In genomic region chr11:107018274-107018901, GRCh38 we compare ENCODE assay signal across 7 cellular contexts. TPM values are rescaled to one million over a fixed set of nuclear protein-coding genes. Genes with fewer than 3 reads are reported as not detected.
A peak's percentile ranks its signal among the peaks of the same experiment; 100 is the strongest.
DNase-seq lines count a peak whose midpoint lies in the region; ATAC-seq, FAIRE-seq and TF ChIP-seq lines count a peak whose summit lies in the region.

Gene GUCY1A2, minus strand, starts transcription at chr11:107018476. Its CDS starts 421 bp downstream, at chr11:107018055.

- H3K36me3 ChIP-seq in bronchial epithelial cell (ENCODE audit: control insufficient read depth, insufficient read depth, low read length) (no peaks in the 10 kb centered on the region), suprapubic skin (no peaks in the 10 kb centered on the region)

- H3K27me3 ChIP-seq in bronchial epithelial cell (ENCODE audit: control insufficient read depth, insufficient read depth, low read length) (peaks cover 16% of the 10 kb centered on the region), suprapubic skin (peaks cover 41% of the 10 kb centered on the region)

- no peak for FAIRE-seq in GM12891 (lab: Jason Lieb, UNC)
- FAIRE-seq in bronchial epithelial cell (lab: Jason Lieb, UNC) = no peak

- TF ChIP-seq POLR2A in GM12891 (IDR thresholded peaks at IDR 0.05; ENCODE audit: low read depth, low read length) (no peak), suprapubic skin (IDR thresholded peaks at IDR 0.05) (no peak)

- peak within 1 kb of the TSS; percentile 22 for H3K4me3 ChIP-seq in bronchial epithelial cell (ENCODE audit: low read depth, low read length)
- peak within 1 kb of the TSS; percentile 59 for H3K4me3 ChIP-seq in suprapubic skin

- no peak for TF ChIP-seq EP300 in suprapubic skin (IDR thresholded peaks at IDR 0.05)

- TF ChIP-seq CTCF in bronchial epithelial cell (IDR thresholded peaks at IDR 0.05; ENCODE audit: insufficient read depth, low read length, severe bottlenecking) (no peak), suprapubic skin (IDR thresholded peaks at IDR 0.05) (no peak)

- DNase-seq in GM12891 (ENCODE audit: insufficient read length, low spot score) = peak; percentile 21
- peak; percentile 32 for DNase-seq in NCI-H1092 treated with DMSO at 0.1 percent for 48 hours (lab: John Stamatoyannopoulos, UW)
- no peak for DNase-seq in bronchial epithelial cell (ENCODE audit: low read depth)
- no peak for DNase-seq in left lobe of liver (ENCODE audit: low spot score)
- no peak for DNase-seq in suprapubic skin (ENCODE audit: low spot score in 2 of 2)
- DNase-seq in DMS153 treated with DMSO at 0.1 percent for 48 hours (lab: John Stamatoyannopoulos, UW; ENCODE audit: unreplicated experiment) = no peak

- 0% methylated on average over 7 of the region's 60 CpGs for WGBS in suprapubic skin

- peak; percentile 21 for ATAC-seq in GM21825 (IDR thresholded peaks at IDR 0.05; ENCODE audit: unreplicated experiment)
- ATAC-seq in left lobe of liver = peak; percentile 27

- H3K9me3 ChIP-seq in suprapubic skin = no peaks in the 10 kb centered on the region

- H3K27ac ChIP-seq in suprapubic skin = peak within 1 kb of the TSS; percentile 22

- H3K4me1 ChIP-seq in suprapubic skin = peaks cover 20% of the 10 kb centered on the region

TF ChIP-seq in GM12891, 5 proteins besides CTCF, POLR2A, EP300 and RAD21:
- no peak for TF ChIP-seq TAF1 (IDR thresholded peaks at IDR 0.05; ENCODE audit: low read depth, low read length)
- no peak for TF ChIP-seq SPI1 (IDR thresholded peaks at IDR 0.05; ENCODE audit: low read depth, low read length)
- TF ChIP-seq POU2F2 (IDR thresholded peaks at IDR 0.05; ENCODE audit: low read depth, low read length) = no peak
- no peak for TF ChIP-seq POLR2AphosphoS5 (IDR thresholded peaks at IDR 0.05; ENCODE audit: low read depth, low read length)
- no peak for TF ChIP-seq PAX5 (IDR thresholded peaks at IDR 0.05; ENCODE audit: insufficient read depth, low read length, severe bottlenecking)

RNA-seq across cellular contexts. Expression of gene GUCY1A2, which starts in this region (rescaled TPM):
- polyA plus RNA-seq in GM12891 (2012; ENCODE audit: low read depth, missing spikeins) = under 0.01 TPM
- not detected in 2 replicates for total RNA-seq in bronchial epithelial cell
- 1.3 TPM for total RNA-seq in left lobe of liver
- 1 to 10 TPM in 3 of 4 donors, under 1 TPM in 1; 0.49 to 2.7 (median 1.2) TPM for total RNA-seq in suprapubic skin

Comparison
In these comparisons a context has a peak if more than half of its experiments do, and no peak if none do; other contexts are left out.
1. DNase-seq: peak in GM12891 (single experiment) and NCI-H1092 treated with DMSO at 0.1 percent for 48 hours (single experiment); none in bronchial epithelial cell (single experiment), left lobe of liver (single experiment), suprapubic skin (0 of 2) and DMS153 treated with DMSO at 0.1 percent for 48 hours (single experiment).